Comparison of ENCODE assay signal across 8 cellular contexts in genomic region chr3:51670711-51671089, GRCh38. TPM values are rescaled to one million over a fixed set of nuclear protein-coding genes. Genes with fewer than 3 reads are reported as not detected.
DNase-seq lines count a peak whose midpoint lies in the region; ATAC-seq, FAIRE-seq and TF ChIP-seq lines count a peak whose summit lies in the region.

No MANE protein-coding gene starts in this region.

- no peak for TF ChIP-seq EP300 in transverse colon (IDR thresholded peaks at IDR 0.05; ENCODE audit: low read depth)

- H3K4me3 Mint-ChIP-seq in activated CD4-positive, alpha-beta memory T cell treated with anti-CD3 and anti-CD28 coated beads for 36 hours, result peak overlapping the region; percentile 69

- peak overlapping the region; percentile 76 for H3K27ac Mint-ChIP-seq in activated CD4-positive, alpha-beta memory T cell treated with anti-CD3 and anti-CD28 coated beads for 36 hours

- H3K9me3 ChIP-seq in kidney (ENCODE audit: control insufficient read depth in 1 of 2, low read length in 2 of 2) (no peaks in the 10 kb centered on the region), transverse colon (no peaks in the 10 kb centered on the region)

- FAIRE-seq in kidney (lab: Jason Lieb, UNC), result no peak
- FAIRE-seq in H54 (lab: Jason Lieb, UNC), result no peak

- H3K27ac ChIP-seq in kidney (ENCODE audit: low read depth in 2 of 2, low read length in 2 of 2), result peak overlapping the region; percentile 64 to 84
- peak overlapping the region; percentile 96 to 98 (median 97) for H3K27ac ChIP-seq in transverse colon

- H3K27me3 Mint-ChIP-seq in activated CD4-positive, alpha-beta memory T cell treated with anti-CD3 and anti-CD28 coated beads for 36 hours, result no peaks in the 10 kb centered on the region

- POLR2A ChIA-PET in activated CD4-positive, alpha-beta memory T cell treated with anti-CD3 and anti-CD28 coated beads for 36 hours (lab: Charles Lee), result interaction anchor here (2.9 to 4.1 kb wide), 2 partner anchors 11 to 170 kb away, joined by 12 to 37 read pairs; partner anchors contain the start of gene DCAF1

- in situ Hi-C loops in transverse colon (cut with MboI; ENCODE audit: low pct_ligation_motif_present in 1 of 4, low pct_unique_long_range_greater_than_20kb in 1 of 4, low sequenced_read_pairs in 3 of 4), result loop anchor here in 1 of 4 donors (25.0 kb wide), 1 partner anchor 283 kb away; the partner anchor contains the start of genes MANF and RBM15B
- in situ Hi-C loops in GM13977 (cut with MboI; ENCODE audit: low pct_unique_long_range_greater_than_20kb, low sequenced_read_pairs, unreplicated experiment), result no loop called here

- ATAC-seq in HG02571 (IDR thresholded peaks at IDR 0.05; ENCODE audit: unreplicated experiment), result peak; percentile 17

- H3K4me3 ChIP-seq in GM08714 (ENCODE audit: low read length), result peak overlapping the region; percentile 86; the same call in 1 of the 2 replicates
- H3K4me3 ChIP-seq in kidney (ENCODE audit: low read length in 2 of 2), result peak overlapping the region; percentile 47 to 88
- peak overlapping the region; percentile 42 to 98 (median 82) for H3K4me3 ChIP-seq in transverse colon

- CTCF ChIA-PET in activated CD4-positive, alpha-beta memory T cell treated with anti-CD3 and anti-CD28 coated beads for 36 hours (lab: Charles Lee), result interaction anchor here (1.1 to 12.9 kb wide), 14 partner anchors 11 to 169 kb away, joined by 3 to 261 read pairs (median 7); partner anchors contain the start of gene DCAF1

- TF ChIP-seq CTCF in kidney (IDR thresholded peaks at IDR 0.05; ENCODE audit: borderline replicate concordance, extremely low read depth, insufficient read depth) (no peak), transverse colon (IDR thresholded peaks at IDR 0.05) (no peak), GM13977 (IDR thresholded peaks at IDR 0.05; ENCODE audit: extremely low read depth, insufficient read depth, missing control alignments) (no peak)

- peaks cover 58% of the 10 kb centered on the region for H3K4me1 Mint-ChIP-seq in activated CD4-positive, alpha-beta memory T cell treated with anti-CD3 and anti-CD28 coated beads for 36 hours (ENCODE audit: low read depth)

- peaks cover 7 to 9% of the 10 kb centered on the region in 2 donors for H3K36me3 ChIP-seq in kidney (ENCODE audit: control insufficient read depth in 1 of 2, insufficient read depth in 2 of 2, low read length in 2 of 2)
- no peaks in the 10 kb centered on the region for H3K36me3 ChIP-seq in transverse colon

- 4% methylated on average over 10 of the region's 14 CpGs; no CpG with 5 or more reads in 1 of the 2 donors for WGBS in transverse colon (ENCODE audit: low coverage in 1 of 2), 2 donors

- TF ChIP-seq POLR2A in transverse colon (IDR thresholded peaks at IDR 0.05), result no peak
- TF ChIP-seq POLR2A in H54 (IDR thresholded peaks at IDR 0.05; ENCODE audit: low read depth, low read length), result no peak

- peaks cover 6% of the 10 kb centered on the region for H3K36me3 Mint-ChIP-seq in activated CD4-positive, alpha-beta memory T cell treated with anti-CD3 and anti-CD28 coated beads for 36 hours

- H3K9ac ChIP-seq in kidney (ENCODE audit: low read length in 2 of 2), result peak overlapping the region in 1 of 2 donors; percentile 71

- no peaks in the 10 kb centered on the region for H3K9me3 Mint-ChIP-seq in activated CD4-positive, alpha-beta memory T cell treated with anti-CD3 and anti-CD28 coated beads for 36 hours

- H3K27me3 ChIP-seq in transverse colon, result no peaks in the 10 kb centered on the region

- intact Hi-C loops in activated CD4-positive, alpha-beta memory T cell treated with anti-CD3 and anti-CD28 coated beads for 36 hours (cut with micrococcal nuclease), result loop anchor here (1.0 to 10.0 kb wide), 5 partner anchors 12 to 1053 kb away; partner anchors contain the start of genes ABHD14A, ABHD14B, MANF and MAPKAPK3
- intact Hi-C loops in kidney (cut with DNase I) (no loop called here), transverse colon (cut with DNase I; ENCODE audit: low total_unique reads) (no loop called here)

- H3K4me1 ChIP-seq in kidney (ENCODE audit: control insufficient read depth in 1 of 2, insufficient read depth in 1 of 2, low read depth in 1 of 2, low read length in 2 of 2), result peaks cover 35 to 39% of the 10 kb centered on the region in 2 donors
- H3K4me1 ChIP-seq in transverse colon, result peaks cover 10 to 39% (median 34%) of the 10 kb centered on the region in 4 donors

- DNase-seq in activated CD4-positive, alpha-beta memory T cell treated with anti-CD3 and anti-CD28 coated beads for 36 hours, result no peak
- no peak for DNase-seq in kidney
- no peak for DNase-seq in transverse colon
- no peak for DNase-seq in effector CD4-positive, alpha-beta T cell
- no peak for DNase-seq in H54 (ENCODE audit: insufficient read length, low spot score)
- DNase-seq in GM13977 (ENCODE audit: low spot score), result no peak

RNA-seq across cellular contexts. Expression of gene TEX264, which starts 0.4 kb away (rescaled TPM):
- total RNA-seq in activated CD4-positive, alpha-beta memory T cell treated with anti-CD3 and anti-CD28 coated beads for 36 hours, result 10 to 100 TPM; 44.9 to 45.2 TPM
- total RNA-seq in kidney (68.0 TPM), transverse colon (100 to 1,000 TPM in 1 of 4 donors, 10 to 100 TPM in 3; 60.9 to 116 (median 88.2) TPM)
- 208 TPM for polyA plus RNA-seq in kidney (ENCODE audit: insufficient read depth, low read depth, low replicate concordance)

RNA-seq across cellular contexts. Expression of gene GRM2, which starts 36.2 kb away (rescaled TPM):
- total RNA-seq in activated CD4-positive, alpha-beta memory T cell treated with anti-CD3 and anti-CD28 coated beads for 36 hours, result under 1 TPM; 0.22 to 0.29 TPM
- total RNA-seq in kidney, result 0.57 TPM
- not detected for polyA plus RNA-seq in kidney (ENCODE audit: insufficient read depth, low read depth, low replicate concordance)
- under 1 TPM in 2 of 4 donors, not detected in 2; 0.16 to 0.27 TPM for total RNA-seq in transverse colon
